Comparison of ENCODE assay signal across 8 cellular contexts in the genomic region with DNA sequence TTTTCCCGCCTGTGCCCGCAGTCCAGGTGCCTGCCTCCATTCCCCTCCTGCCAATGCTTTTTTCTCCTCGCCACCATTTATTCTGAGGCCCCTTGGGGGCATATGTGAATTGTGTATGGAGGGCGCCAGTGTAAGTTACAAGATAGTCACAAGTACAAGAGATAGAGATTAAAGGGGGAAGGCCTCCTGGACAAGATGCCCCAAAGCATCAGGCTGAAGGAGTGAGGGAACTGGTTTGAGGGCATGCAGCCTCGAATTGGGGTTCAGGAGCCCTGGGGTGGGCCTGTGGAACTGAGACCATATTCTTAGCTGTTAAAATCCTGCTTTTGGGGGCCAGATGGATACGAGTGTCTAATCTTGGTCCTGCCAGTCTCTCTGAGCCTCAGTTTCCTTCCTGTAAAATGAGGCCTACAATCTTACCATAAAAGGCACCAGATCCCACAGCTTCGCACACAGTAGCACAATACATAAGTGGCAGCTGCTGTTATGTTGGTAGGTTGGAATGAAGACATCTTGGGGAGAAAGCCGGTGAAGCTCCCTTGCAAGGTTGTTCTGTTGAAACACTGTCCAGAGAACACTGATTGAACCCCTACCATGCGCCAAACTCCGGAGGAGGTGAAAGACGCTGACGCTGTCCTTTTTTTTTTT. TPM values are rescaled to one million over a fixed set of nuclear protein-coding genes. Genes with fewer than 3 reads are reported as not detected.
DNase-seq lines count a peak whose midpoint lies in the region; ATAC-seq and TF ChIP-seq lines count a peak whose summit lies in the region.

No MANE protein-coding gene starts in this region.

- H3K9ac ChIP-seq in SK-N-SH, result no peak overlapping the region

- peaks cover 3% of the 10 kb centered on the region; the same call in 1 of the 2 replicates for H3K79me2 ChIP-seq in SK-N-SH (ENCODE audit: insufficient read depth)

- no peak for DNase-seq in SK-N-SH
- DNase-seq in RWPE1 (ENCODE audit: low spot score), result no peak
- DNase-seq in esophagus muscularis mucosa (ENCODE audit: extremely low spot score), result no peak
- DNase-seq in stomach, result no peak
- no peak for DNase-seq in effector CD8-positive, alpha-beta T cell (lab: John Stamatoyannopoulos, UW)
- no peak for DNase-seq in NCI-H82 (lab: John Stamatoyannopoulos, UW)
- DNase-seq in hippocampal formation (lab: John Stamatoyannopoulos, UW), result no peak

- 54% methylated on average over 12 of the region's 12 CpGs for WGBS in SK-N-SH (ENCODE audit: low lambda C conversion rate)
- WGBS in esophagus muscularis mucosa, result 54% methylated on average over 12 of the region's 12 CpGs
- 49 to 56% (median 52%) methylated on average over 12 of the region's 12 CpGs for WGBS in stomach, 5 donors

- H3K4me1 ChIP-seq in SK-N-SH (ENCODE audit: control insufficient read depth in 1 of 2, insufficient read depth in 2 of 2, low read depth in 1 of 2, low read length in 1 of 2) (peaks cover 0 to 37% of the 10 kb centered on the region in 2 experiments; a peak in 1 of 4 replicates), esophagus muscularis mucosa (peaks cover 8 to 31% (median 26%) of the 10 kb centered on the region in 4 donors), stomach (peaks cover 18 to 29% (median 24%) of the 10 kb centered on the region in 4 donors)

- no peak for ATAC-seq in SK-N-SH treated with all-trans-retinoic acid at 6 μM for 48 hours

- 0 out of 2 replicates have a peak, but pooled peaks have one; percentile 3 for TF ChIP-seq CTCF in SK-N-SH (IDR thresholded peaks at IDR 0.05)
- TF ChIP-seq CTCF in RWPE1 (conservative IDR thresholded peaks at IDR 0.05; ENCODE audit: low read depth), result peak; percentile 47; the same call in 1 of the 2 replicates
- TF ChIP-seq CTCF in esophagus muscularis mucosa (IDR thresholded peaks at IDR 0.05), result no peak
- peak in 1 of 7 experiments; percentile 39 for TF ChIP-seq CTCF in stomach (IDR thresholded peaks at IDR 0.05)

- H3K4me3 ChIP-seq in SK-N-SH (ENCODE audit: low read depth in 2 of 2, low read length in 1 of 2) (peak overlapping the region; percentile 61 to 72; a peak in 2 of 4 replicates), esophagus muscularis mucosa (peak overlapping the region; percentile 83 to 98 (median 89)), stomach (peak overlapping the region; percentile 76 to 83 (median 78))

- H3F3A ChIP-seq in SK-N-SH (replicated peaks; ENCODE audit: insufficient read depth), result peaks cover 27% of the 10 kb centered on the region

- H2AFZ ChIP-seq in SK-N-SH (ENCODE audit: low read depth), result peak overlapping the region; percentile 60; the same call in 1 of the 2 replicates

- no peaks in the 10 kb centered on the region for H3K9me3 ChIP-seq in SK-N-SH
- H3K9me3 ChIP-seq in esophagus muscularis mucosa, result no peaks in the 10 kb centered on the region
- no peaks in the 10 kb centered on the region for H3K9me3 ChIP-seq in stomach

- CTCF ChIA-PET in SK-N-SH (lab: Yijun Ruan, JAX), result interaction anchor here (0.6 to 5.5 kb wide), 39 partner anchors 11 to 1855 kb away, joined by 3 to 40 read pairs (median 4); partner anchors contain the start of genes CAMK2G, SAMD8, VDAC2 and ZNF503
- CTCF ChIA-PET in RWPE1 (lab: Yijun Ruan, JAX), result interaction anchor here (0.7 to 3.5 kb wide), 13 partner anchors 11 to 1869 kb away, joined by 3 to 25 read pairs (median 4); partner anchors contain the start of gene ZNF503

- no peak for TF ChIP-seq EP300 in SK-N-SH (IDR thresholded peaks at IDR 0.05; ENCODE audit: borderline replicate concordance in 1 of 2, low read depth in 1 of 2, low read length in 1 of 2)
- no peak for TF ChIP-seq EP300 in esophagus muscularis mucosa (IDR thresholded peaks at IDR 0.05)
- no peak for TF ChIP-seq EP300 in stomach (IDR thresholded peaks at IDR 0.05)

- H3K27ac ChIP-seq in SK-N-SH (ENCODE audit: low read depth in 2 of 2, low read length in 1 of 2) (no peak overlapping the region), RWPE1 (peak overlapping the region; percentile 97), esophagus muscularis mucosa (replicated peaks in 1 of 4) (peak overlapping the region; percentile 83 to 93 (median 89)), stomach (peak overlapping the region in 4 of 5 donors; percentile 86 to 93 (median 89))

- H3K27me3 ChIP-seq in SK-N-SH (ENCODE audit: insufficient read depth) (no peaks in the 10 kb centered on the region), esophagus muscularis mucosa (no peaks in the 10 kb centered on the region), stomach (no peaks in the 10 kb centered on the region)

- no peak for TF ChIP-seq POLR2A in esophagus muscularis mucosa (IDR thresholded peaks at IDR 0.05; ENCODE audit: low read depth)
- TF ChIP-seq POLR2A in stomach (IDR thresholded peaks at IDR 0.05), result no peak

- H3K4me2 ChIP-seq in SK-N-SH, result no peak overlapping the region; the same call in 1 of the 2 replicates

- H3K36me3 ChIP-seq in SK-N-SH (replicated peaks in 1 of 2; ENCODE audit: control insufficient read depth in 1 of 2, insufficient read depth in 2 of 2, low read length in 1 of 2) (peaks cover 13% of the 10 kb centered on the region in 2 experiments), esophagus muscularis mucosa (peaks cover 4 to 21% (median 15%) of the 10 kb centered on the region in 4 donors), stomach (peaks cover 12 to 24% (median 17%) of the 10 kb centered on the region in 4 donors)

- POLR2A ChIA-PET in SK-N-SH (lab: Yijun Ruan, JAX) (interaction anchor here (1.3 kb wide), 1 partner anchor 165 kb away, joined by 3 read pairs; the partner anchor contains the start of gene ZNF503), RWPE1 (lab: Yijun Ruan, JAX; ENCODE audit: low non-redundant PET) (interaction anchor here (0.6 to 1.8 kb wide), 2 partner anchors 160 to 1464 kb away, joined by 3 to 6 read pairs; a partner anchor contains a TSS)

- intact Hi-C loops in esophagus muscularis mucosa (cut with DNase I), result loop anchor here (5.0 kb wide), 1 partner anchor 994 kb away; no protein-coding TSS in a partner anchor
- intact Hi-C loops in stomach (cut with DNase I; ENCODE audit: low total_unique reads), result loop anchor here (10.0 kb wide), 1 partner anchor 132 kb away; a partner anchor contains a TSS

- no peaks in the 10 kb centered on the region for H3K9me2 ChIP-seq in SK-N-SH

- no peaks in the 10 kb centered on the region for H4K20me1 ChIP-seq in SK-N-SH (ENCODE audit: insufficient read depth)

- no peak for TF ChIP-seq RAD21 in SK-N-SH (IDR thresholded peaks at IDR 0.05; ENCODE audit: low read length)

TF ChIP-seq in SK-N-SH, 30 proteins besides CTCF, POLR2A, EP300 and RAD21 (continues in another document):
- no peak for TF ChIP-seq JUND (IDR thresholded peaks at IDR 0.05)
- no peak for TF ChIP-seq SMC3 (IDR thresholded peaks at IDR 0.05; ENCODE audit: low read depth, low read length)
- no peak for TF ChIP-seq YY1 (IDR thresholded peaks at IDR 0.05; ENCODE audit: low read depth)
- no peak for TF ChIP-seq POLR2AphosphoS5 (IDR thresholded peaks at IDR 0.05; ENCODE audit: low read depth, low read length)
- no peak for TF ChIP-seq FOXJ3 (CRISPR knock-in tag; IDR thresholded peaks at IDR 0.05)
- TF ChIP-seq RCOR1 (IDR thresholded peaks at IDR 0.05; ENCODE audit: low read length), result no peak

TF ChIP-seq in SK-N-SH treated with all-trans-retinoic acid at 6 μM for 48 hours, 23 proteins besides CTCF, POLR2A, EP300 and RAD21 (continues in another document):
- TF ChIP-seq BACH2 (CRISPR knock-in tag; IDR thresholded peaks at IDR 0.05; ENCODE audit: borderline replicate concordance), result no peak
- TF ChIP-seq TCF4 (CRISPR knock-in tag; IDR thresholded peaks at IDR 0.05; ENCODE audit: borderline replicate concordance), result no peak
- no peak for TF ChIP-seq OSR1 (CRISPR knock-in tag; IDR thresholded peaks at IDR 0.05)
- TF ChIP-seq ESRRG (CRISPR knock-in tag; IDR thresholded peaks at IDR 0.05), result no peak
- no peak for TF ChIP-seq GLIS3 (CRISPR knock-in tag; IDR thresholded peaks at IDR 0.05)
- no peak for TF ChIP-seq ZNF8 (CRISPR knock-in tag; IDR thresholded peaks at IDR 0.05)
- TF ChIP-seq ZFP3 (CRISPR knock-in tag; IDR thresholded peaks at IDR 0.05), result no peak
- no peak for TF ChIP-seq PPARA (CRISPR knock-in tag; IDR thresholded peaks at IDR 0.05; ENCODE audit: borderline replicate concordance)
- TF ChIP-seq, protein P1, sequence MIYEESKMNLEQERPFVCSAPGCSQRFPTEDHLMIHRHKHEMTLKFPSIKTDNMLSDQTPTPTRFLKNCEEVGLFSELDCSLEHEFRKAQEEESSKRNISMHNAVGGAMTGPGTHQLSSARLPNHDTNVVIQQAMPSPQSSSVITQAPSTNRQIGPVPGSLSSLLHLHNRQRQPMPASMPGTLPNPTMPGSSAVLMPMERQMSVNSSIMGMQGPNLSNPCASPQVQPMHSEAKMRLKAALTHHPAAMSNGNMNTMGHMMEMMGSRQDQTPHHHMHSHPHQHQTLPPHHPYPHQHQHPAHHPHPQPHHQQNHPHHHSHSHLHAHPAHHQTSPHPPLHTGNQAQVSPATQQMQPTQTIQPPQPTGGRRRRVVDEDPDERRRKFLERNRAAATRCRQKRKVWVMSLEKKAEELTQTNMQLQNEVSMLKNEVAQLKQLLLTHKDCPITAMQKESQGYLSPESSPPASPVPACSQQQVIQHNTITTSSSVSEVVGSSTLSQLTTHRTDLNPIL (CRISPR knock-in tag; IDR thresholded peaks at IDR 0.05; ENCODE audit: low read depth), result no peak

RNA-seq across cellular contexts. Expression of gene COMTD1, which starts 0.5 kb away (rescaled TPM):
- 7.6 and 8.0 TPM in 2 replicates for polyA plus RNA-seq in SK-N-SH (2012; rRNA removed)
- polyA plus RNA-seq in SK-N-SH (2012; cell fraction: cytosol; rRNA removed), result 2.3 and 5.3 TPM in 2 replicates
- polyA plus RNA-seq in SK-N-SH (2012; cell fraction: nucleus; rRNA removed), result 29.6 and 54.1 TPM in 2 replicates
- 10 to 100 TPM; 23.7 to 44.5 (median 28.1) TPM for total RNA-seq in esophagus muscularis mucosa
- total RNA-seq in stomach, result 100 to 1,000 TPM in 2 of 5 donors, 10 to 100 TPM in 3; 15.4 to 446 (median 71.4) TPM
- polyA plus RNA-seq in stomach, result 100 to 1,000 TPM; 119 to 173 (median 137) TPM

RNA-seq across cellular contexts. Expression of gene VDAC2, which starts 25.7 kb away (rescaled TPM):
- polyA plus RNA-seq in SK-N-SH (2012; rRNA removed) (98.3 and 101 TPM in 2 replicates), stomach (100 to 1,000 TPM; 140 to 202 (median 168) TPM)
- 139 and 170 TPM in 2 replicates for polyA plus RNA-seq in SK-N-SH (2012; cell fraction: cytosol; rRNA removed)
- polyA plus RNA-seq in SK-N-SH (2012; cell fraction: nucleus; rRNA removed), result 38.3 and 75.9 TPM in 2 replicates
- total RNA-seq in esophagus muscularis mucosa (100 to 1,000 TPM; 194 to 260 (median 234) TPM), stomach (100 to 1,000 TPM in 3 of 5 donors, 10 to 100 TPM in 2; 44.3 to 149 (median 128) TPM)

Comparison
In these comparisons a context has a peak if more than half of its experiments do, and no peak if none do; other contexts are left out.
1. H3K27ac ChIP-seq: peak in RWPE1 (single experiment), esophagus muscularis mucosa (4 of 4) and stomach (4 of 5); none in SK-N-SH (0 of 2).
2. CTCF ChIP-seq: peak in SK-N-SH (single experiment) and RWPE1 (single experiment); none in esophagus muscularis mucosa (0 of 3).
3. Peak in every context shown above with its lines, with median percentiles within 50 percentile points of each other: H3K4me3 ChIP-seq.